1 cellular context compared by ENCODE assay signal in the genomic region with DNA sequence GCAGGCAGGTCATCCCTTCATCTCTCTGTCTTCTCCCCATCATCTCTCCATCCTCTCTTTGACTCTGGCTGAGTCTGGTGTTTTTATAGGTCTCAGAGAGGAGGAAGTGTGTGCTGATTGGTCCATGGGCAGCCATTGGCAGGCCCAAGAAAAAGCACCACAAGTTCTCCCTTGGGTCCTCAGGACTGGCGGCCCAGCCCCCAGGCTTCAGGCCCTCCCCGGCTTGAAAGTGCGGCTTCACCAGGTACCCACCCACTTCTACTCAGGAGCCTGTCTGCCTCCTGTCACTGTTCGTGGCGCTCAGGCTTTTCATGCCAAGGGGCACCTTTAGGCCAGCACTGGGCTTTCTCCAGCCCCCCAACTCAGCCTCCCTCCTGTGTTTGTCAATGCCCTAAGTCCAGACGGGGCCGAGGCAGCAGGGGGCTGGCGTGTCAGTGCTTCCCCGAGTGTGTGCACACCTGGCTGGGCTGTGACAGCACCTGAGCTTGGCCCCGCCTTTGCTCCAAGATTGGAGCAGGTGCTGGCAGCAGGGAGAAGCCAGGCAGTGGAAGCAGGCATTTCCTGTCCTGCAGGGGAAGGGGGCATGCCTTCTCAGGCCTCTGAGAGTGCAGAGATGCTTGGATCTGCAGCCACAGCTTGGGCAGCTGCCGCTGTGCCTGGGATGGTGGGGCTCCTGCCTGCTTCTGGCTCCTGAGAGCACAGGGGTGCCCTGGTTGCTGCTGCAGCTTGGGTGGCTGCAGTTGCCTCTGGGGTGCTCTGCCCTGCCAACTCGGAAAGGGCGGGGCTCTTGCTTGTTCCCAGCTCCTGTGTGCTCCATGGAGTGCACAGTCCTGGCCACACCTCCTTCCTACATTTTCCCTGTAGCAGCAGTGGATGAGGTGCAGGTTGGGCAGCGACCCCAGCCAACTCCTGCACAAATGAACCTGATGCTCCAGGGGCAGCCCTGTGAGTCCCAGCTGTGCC.
TF ChIP-seq lines count a peak whose summit lies in the region.

No MANE protein-coding gene starts in this region.

TF ChIP-seq in H1, 55 proteins besides CTCF, POLR2A, EP300 and RAD21:
- TF ChIP-seq POU5F1 (IDR thresholded peaks at IDR 0.05; ENCODE audit: low read depth, low read length) (no peak), GABPA (IDR thresholded peaks at IDR 0.05; ENCODE audit: borderline replicate concordance, insufficient read depth, low read length) (no peak), POLR2AphosphoS5 (IDR thresholded peaks at IDR 0.05; ENCODE audit: low read depth, low read length) (no peak), YY1 (IDR thresholded peaks at IDR 0.05; ENCODE audit: low read depth, low read length) (no peak), KDM1A (IDR thresholded peaks at IDR 0.05; ENCODE audit: borderline replicate concordance, low read length) (no peak), JUN (IDR thresholded peaks at IDR 0.05; ENCODE audit: low read depth, low read length) (no peak), RXRA (IDR thresholded peaks at IDR 0.05; ENCODE audit: insufficient read depth, low read depth, low read length) (no peak), SUZ12 (IDR thresholded peaks at IDR 0.05; ENCODE audit: low read length) (no peak), SIN3A (conservative IDR thresholded peaks at IDR 0.05 in 1 of 2, IDR thresholded peaks at IDR 0.05 in 1 of 2; ENCODE audit: low read depth in 1 of 2, low read length in 2 of 2) (no peak), BRCA1 (IDR thresholded peaks at IDR 0.05; ENCODE audit: low read depth, low read length) (no peak), NRF1 (IDR thresholded peaks at IDR 0.05; ENCODE audit: low read depth, low read length) (no peak), SIRT6 (IDR thresholded peaks at IDR 0.05; ENCODE audit: low read length) (no peak), ASH2L (IDR thresholded peaks at IDR 0.05; ENCODE audit: low read length) (no peak), JUND (IDR thresholded peaks at IDR 0.05; ENCODE audit: low read length) (no peak), KDM5A (IDR thresholded peaks at IDR 0.05; ENCODE audit: low read length) (no peak), EGR1 (IDR thresholded peaks at IDR 0.05; ENCODE audit: borderline replicate concordance, low read depth, low read length) (no peak), NANOG (IDR thresholded peaks at IDR 0.05; ENCODE audit: insufficient read depth, low read depth, low read length, poor library complexity, severe bottlenecking) (no peak)
- TF ChIP-seq, protein P1, sequence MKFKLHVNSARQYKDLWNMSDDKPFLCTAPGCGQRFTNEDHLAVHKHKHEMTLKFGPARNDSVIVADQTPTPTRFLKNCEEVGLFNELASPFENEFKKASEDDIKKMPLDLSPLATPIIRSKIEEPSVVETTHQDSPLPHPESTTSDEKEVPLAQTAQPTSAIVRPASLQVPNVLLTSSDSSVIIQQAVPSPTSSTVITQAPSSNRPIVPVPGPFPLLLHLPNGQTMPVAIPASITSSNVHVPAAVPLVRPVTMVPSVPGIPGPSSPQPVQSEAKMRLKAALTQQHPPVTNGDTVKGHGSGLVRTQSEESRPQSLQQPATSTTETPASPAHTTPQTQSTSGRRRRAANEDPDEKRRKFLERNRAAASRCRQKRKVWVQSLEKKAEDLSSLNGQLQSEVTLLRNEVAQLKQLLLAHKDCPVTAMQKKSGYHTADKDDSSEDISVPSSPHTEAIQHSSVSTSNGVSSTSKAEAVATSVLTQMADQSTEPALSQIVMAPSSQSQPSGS (IDR thresholded peaks at IDR 0.05; ENCODE audit: low read length), result no peak
- TF ChIP-seq, protein P2, sequence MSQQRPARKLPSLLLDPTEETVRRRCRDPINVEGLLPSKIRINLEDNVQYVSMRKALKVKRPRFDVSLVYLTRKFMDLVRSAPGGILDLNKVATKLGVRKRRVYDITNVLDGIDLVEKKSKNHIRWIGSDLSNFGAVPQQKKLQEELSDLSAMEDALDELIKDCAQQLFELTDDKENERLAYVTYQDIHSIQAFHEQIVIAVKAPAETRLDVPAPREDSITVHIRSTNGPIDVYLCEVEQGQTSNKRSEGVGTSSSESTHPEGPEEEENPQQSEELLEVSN (IDR thresholded peaks at IDR 0.05), result no peak
- TF ChIP-seq, protein P3, sequence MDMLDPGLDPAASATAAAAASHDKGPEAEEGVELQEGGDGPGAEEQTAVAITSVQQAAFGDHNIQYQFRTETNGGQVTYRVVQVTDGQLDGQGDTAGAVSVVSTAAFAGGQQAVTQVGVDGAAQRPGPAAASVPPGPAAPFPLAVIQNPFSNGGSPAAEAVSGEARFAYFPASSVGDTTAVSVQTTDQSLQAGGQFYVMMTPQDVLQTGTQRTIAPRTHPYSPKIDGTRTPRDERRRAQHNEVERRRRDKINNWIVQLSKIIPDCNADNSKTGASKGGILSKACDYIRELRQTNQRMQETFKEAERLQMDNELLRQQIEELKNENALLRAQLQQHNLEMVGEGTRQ (IDR thresholded peaks at IDR 0.05; ENCODE audit: low read length), result no peak
